Comparison of ENCODE assay signal across 15 cellular contexts in genomic region chr12:106585237-106585834, GRCh38. TPM values are rescaled to one million over a fixed set of nuclear protein-coding genes. Genes with fewer than 3 reads are reported as not detected.
DNase-seq lines count a peak whose midpoint lies in the region; ATAC-seq and TF ChIP-seq lines count a peak whose summit lies in the region.
"Had no signal": no experiment of that assay in that cellular context is flagged by ENCODE, and none has a peak within 500 bp of the region (broad histone marks: within the 10 kb centered on the region; RNA-seq: fewer than 3 reads in every experiment).

No MANE protein-coding gene starts in this region.

- DNase-seq in NCI-H748 (lab: John Stamatoyannopoulos, UW; ENCODE audit: unreplicated experiment) = peak; percentile 43
- no peak for DNase-seq in NCI-H748 treated with DMSO at 0.1 percent for 48 hours (lab: John Stamatoyannopoulos, UW)
- DNase-seq in HAP-1 (ENCODE audit: low spot score in 2 of 2) = peak; percentile 39 to 42
- DNase-seq in endodermal cell = peak; percentile 70
- DNase-seq in D341Med (ENCODE audit: low spot score) = no peak
- no peak for DNase-seq in lower lobe of right lung
- no peak for DNase-seq in NCI-H187 treated with DMSO at 0.1 percent for 48 hours (lab: John Stamatoyannopoulos, UW)
- DNase-seq: effector memory CD4-positive, alpha-beta T cell; foreskin fibroblast; islet precursor cell; KG1; right lobe of liver had no signal

- in situ Hi-C loops in HAP-1 (cut with MboI; ENCODE audit: low sequenced_read_pairs) = no loop called here

- 1 to 2% methylated on average over 18 to 32 of the region's 32 CpGs for WGBS in endodermal cell (ENCODE audit: insufficient coverage in 1 of 2, insufficient read length in 1 of 2), 2 experiments

- no peaks in the 10 kb centered on the region for H3K9me3 Mint-ChIP-seq in endodermal cell

- no peaks in the 10 kb centered on the region for H3K27me3 ChIP-seq in HAP-1 (ENCODE audit: low read depth)
- peaks cover 100% of the 10 kb centered on the region for H3K27me3 ChIP-seq in endodermal cell (ENCODE audit: control insufficient read depth, insufficient read depth, low read length, poor library complexity, severe bottlenecking)
- no peaks in the 10 kb centered on the region for H3K27me3 ChIP-seq in neuron (ENCODE audit: insufficient read depth, low read length)
- peaks cover 96% of the 10 kb centered on the region for H3K27me3 ChIP-seq in lower lobe of right lung (ENCODE audit: low read depth)

- no peak overlapping the region for H3K27ac Mint-ChIP-seq in endodermal cell

- H3K27me3 Mint-ChIP-seq in endodermal cell (ENCODE audit: insufficient read depth) = peaks cover 100% of the 10 kb centered on the region

- H3K4me1 ChIP-seq in HAP-1 (peaks cover 22% of the 10 kb centered on the region), endodermal cell (ENCODE audit: control insufficient read depth, insufficient read depth, low read length) (peaks cover 13% of the 10 kb centered on the region), neuron (ENCODE audit: insufficient read depth, low read length) (peaks cover 45% of the 10 kb centered on the region), lower lobe of right lung (peaks cover 51% of the 10 kb centered on the region)

- no peak overlapping the region for H3K9ac ChIP-seq in endodermal cell (ENCODE audit: extremely low read depth, low read length, poor library complexity, severe bottlenecking)

- H3K4me1 Mint-ChIP-seq in endodermal cell = peaks cover 31% of the 10 kb centered on the region

- H3K9me3 ChIP-seq in HAP-1 (no peaks in the 10 kb centered on the region), endodermal cell (ENCODE audit: control insufficient read depth, low read length) (no peaks in the 10 kb centered on the region), neuron (ENCODE audit: low read length) (no peaks in the 10 kb centered on the region), lower lobe of right lung (no peaks in the 10 kb centered on the region)
- H3K9me3 ChIP-seq: right lobe of liver had no signal

- H3K27ac ChIP-seq in endodermal cell (ENCODE audit: low read depth, low read length) (peak overlapping the region; percentile 11), lower lobe of right lung (no peak overlapping the region)
- H3K27ac ChIP-seq: right lobe of liver had no signal

- H3K4me3 Mint-ChIP-seq in endodermal cell = peak overlapping the region; percentile 60

- intact Hi-C loops in lower lobe of right lung (cut with DNase I) = no loop called here

- TF ChIP-seq CTCF in endodermal cell (conservative IDR thresholded peaks at IDR 0.05) = no peak
- no peak for TF ChIP-seq CTCF in lower lobe of right lung (IDR thresholded peaks at IDR 0.05)

- no peak for ATAC-seq in lower lobe of right lung
- ATAC-seq: right lobe of liver had no signal

- H3K36me3 Mint-ChIP-seq in endodermal cell (ENCODE audit: low read depth) = no peaks in the 10 kb centered on the region

- H3K4me3 ChIP-seq in HAP-1 (no peak overlapping the region), endodermal cell (ENCODE audit: low read length) (peak overlapping the region; percentile 79), neuron (ENCODE audit: low read length) (peak overlapping the region; percentile 59), lower lobe of right lung (no peak overlapping the region)
- H3K4me3 ChIP-seq: right lobe of liver had no signal

- no peak overlapping the region for H2AFZ ChIP-seq in neuron (ENCODE audit: low read depth, low read length)

- H3K36me3 ChIP-seq in HAP-1 (replicated peaks) = no peaks in the 10 kb centered on the region
- no peaks in the 10 kb centered on the region for H3K36me3 ChIP-seq in endodermal cell (ENCODE audit: control insufficient read depth, insufficient read depth, low read length)
- H3K36me3 ChIP-seq in neuron (ENCODE audit: insufficient read depth, low read length) = peaks cover 25% of the 10 kb centered on the region
- H3K36me3 ChIP-seq in lower lobe of right lung = no peaks in the 10 kb centered on the region
- H3K36me3 ChIP-seq: right lobe of liver had no signal

RNA-seq across cellular contexts. Expression of gene RFX4, which starts 2.5 kb away (rescaled TPM):
- total RNA-seq in endodermal cell (under 1 TPM; 0.09 to 0.86 TPM), lower lobe of right lung (not detected)
- polyA plus RNA-seq in endodermal cell (2013, experiment 1 of 2) = 95.3 TPM
- 84.7 TPM for polyA plus RNA-seq in endodermal cell (2013, experiment 2 of 2)
- total RNA-seq: A172; right lobe of liver; T-helper 2 cell treated with Interferon-gamma antibody and Interleukin-4, amounts not matched to agents 100 ng/mL and 5 ng/mL, for 36 hours had no signal

Comparison
In these comparisons a context has a peak if more than half of its experiments do, and no peak if none do; other contexts are left out.
1. DNase-seq: peak in NCI-H748 (single experiment), HAP-1 (2 of 2) and endodermal cell (single experiment); none in NCI-H748 treated with DMSO at 0.1 percent for 48 hours (single experiment), D341Med (single experiment), lower lobe of right lung (single experiment) and NCI-H187 treated with DMSO at 0.1 percent for 48 hours (single experiment).
2. H3K4me3 ChIP-seq: peak in endodermal cell (single experiment) and neuron (single experiment); none in HAP-1 (single experiment) and lower lobe of right lung (single experiment).